15 cellular contexts compared by ENCODE assay signal in genomic region chr7:61576-62360, GRCh38.
"Had no signal": no experiment of that assay in that cellular context is flagged by ENCODE, and none has a peak within 500 bp of the region (broad histone marks: within the 10 kb centered on the region; RNA-seq: fewer than 3 reads in every experiment).

No MANE protein-coding gene starts in this region.

- H3K27me3 ChIP-seq: SJCRH30 had no signal

- H3K4me3 Mint-ChIP-seq: activated CD8-positive, alpha-beta T cell treated with anti-CD3 and anti-CD28 coated beads, Interleukin-2, amount 10 ng/mL, durations not matched to agents 7 days and 5 days; endodermal cell; memory B cell; natural killer cell treated with Interleukin-12 subunit alpha and Interleukin-12 subunit beta and Interleukin-15 and Interleukin-18, amount 100 ng/mL, for 72 hours; stimulated activated memory B cell treated with anti-CD40 and anti-IgM and Interleukin-4, amounts not matched to agents 10 μg/mL and 1 μg/mL and 100 μg/mL, for 72 hours; WTC11 had no signal

- H3K36me3 ChIP-seq: breast epithelium, SJCRH30, tibial artery had no signal

- H3K36me3 Mint-ChIP-seq: memory B cell; natural killer cell treated with Interleukin-12 subunit alpha and Interleukin-12 subunit beta and Interleukin-15 and Interleukin-18, amount 100 ng/mL, for 72 hours; stimulated activated memory B cell treated with anti-CD40 and anti-IgM and Interleukin-4, amounts not matched to agents 10 μg/mL and 1 μg/mL and 100 μg/mL, for 72 hours; WTC11 had no signal

- H3K4me3 ChIP-seq: breast epithelium, psoas muscle, SJCRH30, tibial artery had no signal

- H3K4me1 ChIP-seq: breast epithelium had no signal

- DNase-seq: activated CD4-positive, alpha-beta T cell treated with anti-CD3 and anti-CD28 coated beads for 4 hours; activated CD8-positive, alpha-beta T cell treated with anti-CD3 and anti-CD28 coated beads, Interleukin-2, amount 10 ng/mL, durations not matched to agents 7 days and 5 days; activated naive CD4-positive, alpha-beta T cell treated with Interleukin-2 at 50 U/mL for 16 hours; activated T-cell treated with anti-CD3 and anti-CD28 coated beads for 4 hours; anterior cingulate cortex; endodermal cell; nucleus accumbens; SJCRH30; tibial artery had no signal

- ATAC-seq: activated CD8-positive, alpha-beta T cell treated with anti-CD3 and anti-CD28 coated beads, Interleukin-2, amount 10 ng/mL, durations not matched to agents 7 days and 5 days; natural killer cell treated with Interleukin-12 subunit alpha and Interleukin-12 subunit beta and Interleukin-15 and Interleukin-18, amount 100 ng/mL, for 72 hours; psoas muscle; stimulated activated memory B cell treated with anti-CD40 and anti-IgM and Interleukin-4, amounts not matched to agents 10 μg/mL and 1 μg/mL and 100 μg/mL, for 72 hours; WTC11 had no signal

- H3K9me3 Mint-ChIP-seq: endodermal cell; memory B cell; natural killer cell treated with Interleukin-12 subunit alpha and Interleukin-12 subunit beta and Interleukin-15 and Interleukin-18, amount 100 ng/mL, for 72 hours; stimulated activated memory B cell treated with anti-CD40 and anti-IgM and Interleukin-4, amounts not matched to agents 10 μg/mL and 1 μg/mL and 100 μg/mL, for 72 hours; WTC11 had no signal

- H3K27ac Mint-ChIP-seq: activated CD8-positive, alpha-beta T cell treated with anti-CD3 and anti-CD28 coated beads, Interleukin-2, amount 10 ng/mL, durations not matched to agents 7 days and 5 days; endodermal cell; memory B cell; natural killer cell treated with Interleukin-12 subunit alpha and Interleukin-12 subunit beta and Interleukin-15 and Interleukin-18, amount 100 ng/mL, for 72 hours; stimulated activated memory B cell treated with anti-CD40 and anti-IgM and Interleukin-4, amounts not matched to agents 10 μg/mL and 1 μg/mL and 100 μg/mL, for 72 hours; WTC11 had no signal

- H3K9me3 ChIP-seq: breast epithelium, psoas muscle, SJCRH30, tibial artery had no signal

- H3K27ac ChIP-seq: breast epithelium, psoas muscle, SJCRH30, tibial artery had no signal
